28 cellular contexts compared by ENCODE assay signal in the genomic region with DNA sequence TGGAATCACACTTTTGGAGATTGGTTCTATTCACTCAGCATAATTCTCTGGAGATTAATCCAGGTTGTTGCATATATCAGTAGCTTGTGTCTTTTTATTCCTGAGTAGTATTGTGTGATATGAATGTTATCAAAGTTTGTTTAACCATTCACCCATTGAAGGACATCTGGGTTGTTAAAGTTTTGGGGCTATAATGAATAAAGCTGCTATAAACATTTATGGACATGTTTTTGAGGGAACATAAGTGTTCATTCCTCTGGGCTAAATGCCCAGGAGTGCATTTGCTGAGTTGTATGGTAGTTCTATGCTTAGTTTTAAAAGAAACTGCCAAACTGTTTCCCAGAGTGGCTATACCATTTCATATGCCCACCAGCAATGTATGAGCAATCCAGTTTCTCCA. TPM values are rescaled to one million over a fixed set of nuclear protein-coding genes. Genes with fewer than 3 reads are reported as not detected.
"Had no signal": no experiment of that assay in that cellular context is flagged by ENCODE, and none has a peak within 500 bp of the region (broad histone marks: within the 10 kb centered on the region; RNA-seq: fewer than 3 reads in every experiment).

No MANE protein-coding gene starts in this region.

- H3K27me3 ChIP-seq: body of pancreas had no signal

- H3K27ac ChIP-seq: body of pancreas, SK-N-MC, VCaP had no signal

- H3K4me1 ChIP-seq: body of pancreas had no signal

- FAIRE-seq: bronchial epithelial cell had no signal

- H3K4me3 ChIP-seq: body of pancreas, SK-N-MC had no signal

- DNase-seq: activated CD4-positive, alpha-beta T cell treated with anti-CD3 and anti-CD28 coated beads for 4 hours; activated CD8-positive, alpha-beta memory T cell treated with anti-CD3 and anti-CD28 coated beads, Interleukin-2, amount 50 U/mL, for 4 hours; activated CD8-positive, alpha-beta T cell treated with anti-CD3 and anti-CD28 coated beads for 36 hours; activated gamma-delta T cell treated with Interleukin-2 at 50 U/mL for 16 hours; activated naive CD4-positive, alpha-beta T cell treated with anti-CD3 and anti-CD28 coated beads, Interleukin-2, amount 10 ng/mL, durations not matched to agents 7 days and 5 days; activated naive CD8-positive, alpha-beta T cell treated with anti-CD3 and anti-CD28 coated beads, Interleukin-2, amount 10 ng/mL, durations not matched to agents 7 days and 5 days; activated T-cell treated with anti-CD3 and anti-CD28 coated beads, Interleukin-2, amount 50 U/mL, for 72 hours; aorta; body of pancreas; central memory CD4-positive, alpha-beta T cell; Kasumi-1; KBM-7; NCI-H1105 treated with DMSO at 0.1 percent for 48 hours; NCI-H1930; NCI-H2171; NCI-H226; NCI-H82; OCI-M1; RPMI8226; T-cell; T-helper 2 cell; T1000 had no signal

- ATAC-seq: activated CD8-positive, alpha-beta T cell treated with anti-CD3 and anti-CD28 coated beads for 36 hours; activated T-cell treated with anti-CD3 and anti-CD28 coated beads, Interleukin-2, amount 50 U/mL, for 72 hours; body of pancreas; Panc1; Right ventricle myocardium inferior; T-cell had no signal

- H3K9me3 ChIP-seq: body of pancreas had no signal

RNA-seq across cellular contexts. Expression of a gene that starts 21.8 kb away (rescaled TPM):
- total RNA-seq: activated CD8-positive, alpha-beta T cell treated with anti-CD3 and anti-CD28 coated beads for 36 hours; activated naive CD8-positive, alpha-beta T cell treated with anti-CD3 and anti-CD28 coated beads, Interleukin-2, amount 10 ng/mL, durations not matched to agents 7 days and 5 days; activated T-cell treated with anti-CD3 and anti-CD28 coated beads, Interleukin-2, amount 50 U/mL, for 72 hours; activated T-helper 2 cell treated with anti-CD3 and anti-CD28 coated beads, Interferon-gamma antibody, Interleukin-2, Interleukin-4, amounts not matched to agents 10 μg/mL and 5 μg/mL and 100 μg/mL, durations not matched to agents 14 hours and 24 hours and 36 hours; aorta; body of pancreas; bronchial epithelial cell; Right ventricle myocardium inferior; T-cell had no signal
